In the genomic region with DNA sequence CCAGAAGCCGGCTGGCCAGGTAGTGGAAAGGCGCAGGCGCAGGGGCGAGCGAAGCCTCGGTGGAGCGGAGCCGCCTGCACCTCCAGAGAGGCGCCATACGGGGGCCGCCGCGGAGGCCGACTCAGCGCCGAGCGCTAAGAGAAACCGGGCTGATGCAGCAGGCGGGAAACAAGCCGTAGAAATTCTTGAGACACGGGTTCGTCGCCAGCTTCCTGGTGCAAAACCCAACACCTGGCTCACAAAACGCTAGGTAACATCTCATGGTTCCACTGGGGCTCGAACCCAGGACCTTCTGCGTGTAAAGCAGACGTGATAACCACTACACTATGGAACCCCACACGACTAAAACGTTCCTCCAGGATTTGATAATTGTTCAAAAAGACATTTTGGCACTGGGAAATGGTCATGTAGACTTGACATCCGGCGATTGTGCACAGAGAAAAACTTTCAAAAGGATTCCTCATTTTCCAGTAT, we compare ENCODE assay signal across 1 cellular context.
TF ChIP-seq lines count a peak whose summit lies in the region.

No MANE protein-coding gene starts in this region.

TF ChIP-seq in HepG2, 621 proteins besides CTCF, POLR2A, EP300 and RAD21 (continued from another document and continues in another):
- TF ChIP-seq ZNF530 (CRISPR knock-in tag; IDR thresholded peaks at IDR 0.05; ENCODE audit: low read depth) = no peak
- TF ChIP-seq ETV5 (CRISPR knock-in tag; IDR thresholded peaks at IDR 0.05; ENCODE audit: borderline replicate concordance) = peak; percentile 70
- TF ChIP-seq ZNF678 (CRISPR knock-in tag; IDR thresholded peaks at IDR 0.05) = peak; percentile 70; the same call in 1 of the 2 replicates
- peak; percentile 89 for TF ChIP-seq ZNF350 (CRISPR knock-in tag; IDR thresholded peaks at IDR 0.05; ENCODE audit: borderline replicate concordance, low read depth)
- peak; percentile 56 for TF ChIP-seq ZNF205 (CRISPR knock-in tag; IDR thresholded peaks at IDR 0.05)
- no peak for TF ChIP-seq SRSF4 (IDR thresholded peaks at IDR 0.05; ENCODE audit: low read depth, low read length, poor library complexity, severe bottlenecking)
- peak; percentile 66; the same call in 1 of the 2 replicates for TF ChIP-seq CCDC6 (CRISPR knock-in tag; IDR thresholded peaks at IDR 0.05)
- TF ChIP-seq, protein P1, sequence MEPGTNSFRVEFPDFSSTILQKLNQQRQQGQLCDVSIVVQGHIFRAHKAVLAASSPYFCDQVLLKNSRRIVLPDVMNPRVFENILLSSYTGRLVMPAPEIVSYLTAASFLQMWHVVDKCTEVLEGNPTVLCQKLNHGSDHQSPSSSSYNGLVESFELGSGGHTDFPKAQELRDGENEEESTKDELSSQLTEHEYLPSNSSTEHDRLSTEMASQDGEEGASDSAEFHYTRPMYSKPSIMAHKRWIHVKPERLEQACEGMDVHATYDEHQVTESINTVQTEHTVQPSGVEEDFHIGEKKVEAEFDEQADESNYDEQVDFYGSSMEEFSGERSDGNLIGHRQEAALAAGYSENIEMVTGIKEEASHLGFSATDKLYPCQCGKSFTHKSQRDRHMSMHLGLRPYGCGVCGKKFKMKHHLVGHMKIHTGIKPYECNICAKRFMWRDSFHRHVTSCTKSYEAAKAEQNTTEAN (CRISPR knock-in tag; conservative IDR thresholded peaks at IDR 0.05) = peak; percentile 27; the same call in 1 of the 2 replicates
- no peak; the same call in 1 of the 2 replicates for TF ChIP-seq JUND (CRISPR knock-in tag; IDR thresholded peaks at IDR 0.05)
- no peak for TF ChIP-seq ZNF780A (CRISPR knock-in tag; IDR thresholded peaks at IDR 0.05)
- TF ChIP-seq ZNF367 (CRISPR knock-in tag; IDR thresholded peaks at IDR 0.05; ENCODE audit: borderline replicate concordance) = no peak
- peak; percentile 56 for TF ChIP-seq ZNF883 (CRISPR knock-in tag; IDR thresholded peaks at IDR 0.05; ENCODE audit: not compliant biosample characterization)
- TF ChIP-seq, protein P2, sequence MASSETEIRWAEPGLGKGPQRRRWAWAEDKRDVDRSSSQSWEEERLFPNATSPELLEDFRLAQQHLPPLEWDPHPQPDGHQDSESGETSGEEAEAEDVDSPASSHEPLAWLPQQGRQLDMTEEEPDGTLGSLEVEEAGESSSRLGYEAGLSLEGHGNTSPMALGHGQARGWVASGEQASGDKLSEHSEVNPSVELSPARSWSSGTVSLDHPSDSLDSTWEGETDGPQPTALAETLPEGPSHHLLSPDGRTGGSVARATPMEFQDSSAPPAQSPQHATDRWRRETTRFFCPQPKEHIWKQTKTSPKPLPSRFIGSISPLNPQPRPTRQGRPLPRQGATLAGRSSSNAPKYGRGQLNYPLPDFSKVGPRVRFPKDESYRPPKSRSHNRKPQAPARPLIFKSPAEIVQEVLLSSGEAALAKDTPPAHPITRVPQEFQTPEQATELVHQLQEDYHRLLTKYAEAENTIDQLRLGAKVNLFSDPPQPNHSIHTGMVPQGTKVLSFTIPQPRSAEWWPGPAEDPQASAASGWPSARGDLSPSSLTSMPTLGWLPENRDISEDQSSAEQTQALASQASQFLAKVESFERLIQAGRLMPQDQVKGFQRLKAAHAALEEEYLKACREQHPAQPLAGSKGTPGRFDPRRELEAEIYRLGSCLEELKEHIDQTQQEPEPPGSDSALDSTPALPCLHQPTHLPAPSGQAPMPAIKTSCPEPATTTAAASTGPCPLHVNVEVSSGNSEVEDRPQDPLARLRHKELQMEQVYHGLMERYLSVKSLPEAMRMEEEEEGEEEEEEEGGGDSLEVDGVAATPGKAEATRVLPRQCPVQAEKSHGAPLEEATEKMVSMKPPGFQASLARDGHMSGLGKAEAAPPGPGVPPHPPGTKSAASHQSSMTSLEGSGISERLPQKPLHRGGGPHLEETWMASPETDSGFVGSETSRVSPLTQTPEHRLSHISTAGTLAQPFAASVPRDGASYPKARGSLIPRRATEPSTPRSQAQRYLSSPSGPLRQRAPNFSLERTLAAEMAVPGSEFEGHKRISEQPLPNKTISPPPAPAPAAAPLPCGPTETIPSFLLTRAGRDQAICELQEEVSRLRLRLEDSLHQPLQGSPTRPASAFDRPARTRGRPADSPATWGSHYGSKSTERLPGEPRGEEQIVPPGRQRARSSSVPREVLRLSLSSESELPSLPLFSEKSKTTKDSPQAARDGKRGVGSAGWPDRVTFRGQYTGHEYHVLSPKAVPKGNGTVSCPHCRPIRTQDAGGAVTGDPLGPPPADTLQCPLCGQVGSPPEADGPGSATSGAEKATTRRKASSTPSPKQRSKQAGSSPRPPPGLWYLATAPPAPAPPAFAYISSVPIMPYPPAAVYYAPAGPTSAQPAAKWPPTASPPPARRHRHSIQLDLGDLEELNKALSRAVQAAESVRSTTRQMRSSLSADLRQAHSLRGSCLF (CRISPR knock-in tag; IDR thresholded peaks at IDR 0.05; ENCODE audit: borderline replicate concordance) = no peak
- TF ChIP-seq, protein P3, sequence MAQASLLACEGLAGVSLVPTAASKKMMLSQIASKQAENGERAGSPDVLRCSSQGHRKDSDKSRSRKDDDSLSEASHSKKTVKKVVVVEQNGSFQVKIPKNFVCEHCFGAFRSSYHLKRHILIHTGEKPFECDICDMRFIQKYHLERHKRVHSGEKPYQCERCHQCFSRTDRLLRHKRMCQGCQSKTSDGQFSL (CRISPR knock-in tag; IDR thresholded peaks at IDR 0.05) = no peak
- TF ChIP-seq, protein P4, sequence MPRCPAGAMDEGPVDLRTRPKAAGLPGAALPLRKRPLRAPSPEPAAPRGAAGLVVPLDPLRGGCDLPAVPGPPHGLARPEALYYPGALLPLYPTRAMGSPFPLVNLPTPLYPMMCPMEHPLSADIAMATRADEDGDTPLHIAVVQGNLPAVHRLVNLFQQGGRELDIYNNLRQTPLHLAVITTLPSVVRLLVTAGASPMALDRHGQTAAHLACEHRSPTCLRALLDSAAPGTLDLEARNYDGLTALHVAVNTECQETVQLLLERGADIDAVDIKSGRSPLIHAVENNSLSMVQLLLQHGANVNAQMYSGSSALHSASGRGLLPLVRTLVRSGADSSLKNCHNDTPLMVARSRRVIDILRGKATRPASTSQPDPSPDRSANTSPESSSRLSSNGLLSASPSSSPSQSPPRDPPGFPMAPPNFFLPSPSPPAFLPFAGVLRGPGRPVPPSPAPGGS (CRISPR knock-in tag; IDR thresholded peaks at IDR 0.05) = peak; percentile 26; the same call in 1 of the 2 replicates
- peak; percentile 60 for TF ChIP-seq FOXJ3 (CRISPR knock-in tag; IDR thresholded peaks at IDR 0.05; ENCODE audit: borderline replicate concordance)
- no peak for TF ChIP-seq ZNF337 (CRISPR knock-in tag; IDR thresholded peaks at IDR 0.05; ENCODE audit: borderline replicate concordance, low read depth)
- TF ChIP-seq SUZ12 (IDR thresholded peaks at IDR 0.05; ENCODE audit: low read depth, low read length) = no peak
- TF ChIP-seq, protein P5, sequence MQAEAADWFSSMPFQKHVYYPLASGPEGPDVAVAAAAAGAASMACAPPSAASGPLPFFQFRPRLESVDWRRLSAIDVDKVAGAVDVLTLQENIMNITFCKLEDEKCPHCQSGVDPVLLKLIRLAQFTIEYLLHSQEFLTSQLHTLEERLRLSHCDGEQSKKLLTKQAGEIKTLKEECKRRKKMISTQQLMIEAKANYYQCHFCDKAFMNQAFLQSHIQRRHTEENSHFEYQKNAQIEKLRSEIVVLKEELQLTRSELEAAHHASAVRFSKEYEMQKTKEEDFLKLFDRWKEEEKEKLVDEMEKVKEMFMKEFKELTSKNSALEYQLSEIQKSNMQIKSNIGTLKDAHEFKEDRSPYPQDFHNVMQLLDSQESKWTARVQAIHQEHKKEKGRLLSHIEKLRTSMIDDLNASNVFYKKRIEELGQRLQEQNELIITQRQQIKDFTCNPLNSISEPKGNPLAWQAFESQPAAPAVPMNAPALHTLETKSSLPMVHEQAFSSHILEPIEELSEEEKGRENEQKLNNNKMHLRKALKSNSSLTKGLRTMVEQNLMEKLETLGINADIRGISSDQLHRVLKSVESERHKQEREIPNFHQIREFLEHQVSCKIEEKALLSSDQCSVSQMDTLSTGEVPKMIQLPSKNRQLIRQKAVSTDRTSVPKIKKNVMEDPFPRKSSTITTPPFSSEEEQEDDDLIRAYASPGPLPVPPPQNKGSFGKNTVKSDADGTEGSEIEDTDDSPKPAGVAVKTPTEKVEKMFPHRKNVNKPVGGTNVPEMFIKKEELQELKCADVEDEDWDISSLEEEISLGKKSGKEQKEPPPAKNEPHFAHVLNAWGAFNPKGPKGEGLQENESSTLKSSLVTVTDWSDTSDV (CRISPR knock-in tag; IDR thresholded peaks at IDR 0.05) = no peak
- no peak; the same call in 1 of the 2 replicates for TF ChIP-seq DMAP1 (CRISPR knock-in tag; IDR thresholded peaks at IDR 0.05)
- no peak for TF ChIP-seq ZBTB38 (CRISPR knock-in tag; IDR thresholded peaks at IDR 0.05)
- TF ChIP-seq PAX8 (CRISPR knock-in tag; IDR thresholded peaks at IDR 0.05; ENCODE audit: borderline replicate concordance) = no peak
- no peak for TF ChIP-seq CAMTA2 (CRISPR knock-in tag; IDR thresholded peaks at IDR 0.05; ENCODE audit: borderline replicate concordance)
- no peak for TF ChIP-seq PAWR (CRISPR knock-in tag; IDR thresholded peaks at IDR 0.05; ENCODE audit: borderline replicate concordance)
- TF ChIP-seq ZNF816 (CRISPR knock-in tag; IDR thresholded peaks at IDR 0.05; ENCODE audit: borderline replicate concordance) = no peak
- no peak for TF ChIP-seq ZNF207 (IDR thresholded peaks at IDR 0.05; ENCODE audit: borderline replicate concordance)
- TF ChIP-seq, protein P6, sequence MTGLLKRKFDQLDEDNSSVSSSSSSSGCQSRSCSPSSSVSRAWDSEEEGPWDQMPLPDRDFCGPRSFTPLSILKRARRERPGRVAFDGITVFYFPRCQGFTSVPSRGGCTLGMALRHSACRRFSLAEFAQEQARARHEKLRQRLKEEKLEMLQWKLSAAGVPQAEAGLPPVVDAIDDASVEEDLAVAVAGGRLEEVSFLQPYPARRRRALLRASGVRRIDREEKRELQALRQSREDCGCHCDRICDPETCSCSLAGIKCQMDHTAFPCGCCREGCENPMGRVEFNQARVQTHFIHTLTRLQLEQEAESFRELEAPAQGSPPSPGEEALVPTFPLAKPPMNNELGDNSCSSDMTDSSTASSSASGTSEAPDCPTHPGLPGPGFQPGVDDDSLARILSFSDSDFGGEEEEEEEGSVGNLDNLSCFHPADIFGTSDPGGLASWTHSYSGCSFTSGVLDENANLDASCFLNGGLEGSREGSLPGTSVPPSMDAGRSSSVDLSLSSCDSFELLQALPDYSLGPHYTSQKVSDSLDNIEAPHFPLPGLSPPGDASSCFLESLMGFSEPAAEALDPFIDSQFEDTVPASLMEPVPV (CRISPR knock-in tag; IDR thresholded peaks at IDR 0.05) = peak; percentile 39; the same call in 1 of the 2 replicates
- peak; percentile 70 for TF ChIP-seq HDAC2 (CRISPR knock-in tag; IDR thresholded peaks at IDR 0.05)
- TF ChIP-seq, protein P7, sequence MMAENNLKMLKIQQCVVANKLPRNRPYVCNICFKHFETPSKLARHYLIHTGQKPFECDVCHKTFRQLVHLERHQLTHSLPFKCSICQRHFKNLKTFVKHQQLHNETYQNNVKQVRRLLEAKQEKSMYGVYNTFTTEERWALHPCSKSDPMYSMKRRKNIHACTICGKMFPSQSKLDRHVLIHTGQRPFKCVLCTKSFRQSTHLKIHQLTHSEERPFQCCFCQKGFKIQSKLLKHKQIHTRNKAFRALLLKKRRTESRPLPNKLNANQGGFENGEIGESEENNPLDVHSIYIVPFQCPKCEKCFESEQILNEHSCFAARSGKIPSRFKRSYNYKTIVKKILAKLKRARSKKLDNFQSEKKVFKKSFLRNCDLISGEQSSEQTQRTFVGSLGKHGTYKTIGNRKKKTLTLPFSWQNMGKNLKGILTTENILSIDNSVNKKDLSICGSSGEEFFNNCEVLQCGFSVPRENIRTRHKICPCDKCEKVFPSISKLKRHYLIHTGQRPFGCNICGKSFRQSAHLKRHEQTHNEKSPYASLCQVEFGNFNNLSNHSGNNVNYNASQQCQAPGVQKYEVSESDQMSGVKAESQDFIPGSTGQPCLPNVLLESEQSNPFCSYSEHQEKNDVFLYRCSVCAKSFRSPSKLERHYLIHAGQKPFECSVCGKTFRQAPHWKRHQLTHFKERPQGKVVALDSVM (CRISPR knock-in tag; IDR thresholded peaks at IDR 0.05) = peak; percentile 72; the same call in 1 of the 2 replicates
- TF ChIP-seq, protein P8, sequence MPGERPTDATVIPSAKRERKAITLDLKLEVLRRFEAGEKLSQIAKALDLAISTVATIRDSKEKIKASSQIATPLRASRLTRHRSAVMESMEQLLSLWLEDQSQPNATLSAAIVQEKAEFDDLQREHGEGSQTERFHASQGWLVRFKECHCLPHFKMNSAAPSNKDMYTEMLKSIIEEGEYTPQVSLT (CRISPR knock-in tag; IDR thresholded peaks at IDR 0.05; ENCODE audit: borderline replicate concordance, low read depth) = no peak
- TF ChIP-seq MAF1 (CRISPR knock-in tag; IDR thresholded peaks at IDR 0.05; ENCODE audit: borderline replicate concordance) = peak; percentile 98
- no peak for TF ChIP-seq SNRNP70 (IDR thresholded peaks at IDR 0.05; ENCODE audit: low read depth, low read length)
- 0 out of 2 replicates have a peak, but pooled peaks have one; percentile 40 for TF ChIP-seq HHEX (CRISPR knock-in tag; IDR thresholded peaks at IDR 0.05)
- TF ChIP-seq TOPORS (CRISPR knock-in tag; IDR thresholded peaks at IDR 0.05) = 0 out of 2 replicates have a peak, but pooled peaks have one; percentile 58
- TF ChIP-seq ZSCAN22 (CRISPR knock-in tag; IDR thresholded peaks at IDR 0.05) = no peak
- no peak for TF ChIP-seq ZNF431 (CRISPR knock-in tag; IDR thresholded peaks at IDR 0.05; ENCODE audit: borderline replicate concordance, low read depth)
- TF ChIP-seq ZNF737 (CRISPR knock-in tag; IDR thresholded peaks at IDR 0.05; ENCODE audit: borderline replicate concordance) = no peak; the same call in 1 of the 2 replicates
- TF ChIP-seq ARHGAP35 (CRISPR knock-in tag; IDR thresholded peaks at IDR 0.05; ENCODE audit: borderline replicate concordance) = no peak; the same call in 1 of the 2 replicates
- TF ChIP-seq SP140L (CRISPR knock-in tag; IDR thresholded peaks at IDR 0.05; ENCODE audit: borderline replicate concordance) = 0 out of 2 replicates have a peak, but pooled peaks have one; percentile 16
- TF ChIP-seq SMAD9 (CRISPR knock-in tag; IDR thresholded peaks at IDR 0.05) = peak; percentile 63; the same call in 1 of the 2 replicates
- TF ChIP-seq SALL2 (CRISPR knock-in tag; IDR thresholded peaks at IDR 0.05) = no peak; the same call in 1 of the 2 replicates
- TF ChIP-seq ZNF274 (CRISPR knock-in tag; IDR thresholded peaks at IDR 0.05) = peak; percentile 76
- no peak for TF ChIP-seq ARID2 (CRISPR knock-in tag; IDR thresholded peaks at IDR 0.05; ENCODE audit: borderline replicate concordance)
- peak; percentile 88 for TF ChIP-seq ELF4 (CRISPR knock-in tag; IDR thresholded peaks at IDR 0.05; ENCODE audit: borderline replicate concordance)
- peak; percentile 34 for TF ChIP-seq SKI (IDR thresholded peaks at IDR 0.05; ENCODE audit: partially characterized antibody)
- peak; percentile 43; the same call in 1 of the 2 replicates for TF ChIP-seq ZNF777 (CRISPR knock-in tag; IDR thresholded peaks at IDR 0.05)
- peak; percentile 54 for TF ChIP-seq FOXA3 (CRISPR knock-in tag; IDR thresholded peaks at IDR 0.05)
- TF ChIP-seq ATF1 (CRISPR knock-in tag; IDR thresholded peaks at IDR 0.05) = no peak
- TF ChIP-seq, protein P9, sequence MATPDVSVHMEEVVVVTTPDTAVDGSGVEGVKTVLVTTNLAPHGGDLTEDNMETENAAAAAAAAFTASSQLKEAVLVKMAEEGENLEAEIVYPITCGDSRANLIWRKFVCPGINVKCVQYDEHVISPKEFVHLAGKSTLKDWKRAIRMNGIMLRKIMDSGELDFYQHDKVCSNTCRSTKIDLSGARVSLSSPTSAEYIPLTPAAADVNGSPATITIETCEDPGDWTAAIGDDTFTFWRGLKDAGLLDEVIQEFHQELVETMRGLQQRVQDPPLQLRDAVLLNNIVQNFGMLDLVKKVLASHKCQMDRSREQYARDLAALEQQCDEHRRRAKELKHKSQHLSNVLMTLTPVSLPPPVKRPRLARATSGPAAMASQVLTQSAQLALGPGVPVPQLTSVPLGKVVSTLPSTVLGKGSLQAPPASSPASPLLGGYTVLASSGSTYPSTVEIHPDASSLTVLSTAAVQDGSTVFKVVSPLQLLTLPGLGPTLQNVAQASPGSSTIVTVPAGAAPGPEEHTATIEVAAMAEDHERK (CRISPR knock-in tag; IDR thresholded peaks at IDR 0.05; ENCODE audit: low read depth) = 0 out of 2 replicates have a peak, but pooled peaks have one; percentile 34
